In the genomic region with DNA sequence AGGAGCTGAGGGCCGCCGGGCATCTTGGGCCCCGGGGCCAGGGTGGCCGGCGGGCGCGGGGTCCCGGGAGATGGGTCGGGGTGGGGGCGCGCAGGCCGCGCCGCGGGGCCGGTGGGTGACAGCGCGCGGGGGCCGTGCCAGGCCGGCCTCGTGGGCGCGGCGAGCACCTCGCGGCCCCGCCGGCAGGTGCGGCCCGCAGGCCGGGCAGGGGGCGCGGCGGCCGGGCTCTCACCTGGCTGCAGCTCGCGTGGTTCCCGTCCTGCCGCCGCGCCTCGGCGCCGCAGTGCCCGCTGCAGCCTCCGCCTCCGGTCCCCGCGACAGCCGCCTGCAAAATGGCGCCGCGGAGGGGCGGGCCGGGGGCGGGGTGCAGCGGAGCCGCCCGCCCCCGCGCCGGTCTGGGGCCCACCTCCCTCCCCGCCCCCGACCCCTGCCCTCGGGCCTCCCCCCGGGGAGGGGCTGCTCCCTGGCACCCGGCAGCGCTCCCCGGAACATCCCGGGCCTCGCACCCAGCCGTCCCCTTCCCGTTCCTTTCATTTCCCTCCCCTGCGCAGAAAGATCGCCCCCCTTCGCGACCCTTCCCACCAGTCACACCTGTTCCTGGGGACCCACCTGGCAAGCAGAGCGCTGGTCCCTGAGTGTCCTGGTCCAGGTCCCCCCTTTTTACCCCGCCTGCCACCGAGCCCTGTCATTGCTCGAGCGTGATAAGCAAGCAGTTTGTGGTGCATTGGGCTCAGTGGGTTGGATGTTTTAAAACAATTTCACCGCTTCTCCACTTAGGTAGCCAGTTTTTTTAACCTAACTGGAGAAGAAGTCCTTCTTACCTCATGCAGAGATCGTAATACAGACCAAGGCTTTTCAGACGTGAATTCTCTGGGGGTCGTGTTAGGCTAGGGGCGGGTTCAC, we compare ENCODE assay signal across 1 cellular context.
TF ChIP-seq lines count a peak whose summit lies in the region.

A gene (minus strand): TSS at position 337 of the 903 bp plus-strand sequence. CDS start 68,948 bp downstream, outside the sequence.

TF ChIP-seq in HEK293, 187 proteins besides CTCF, POLR2A, EP300 and RAD21 (continued from another document and continues in another):
- TF ChIP-seq ZNF670 (tag by site-specific recombination; IDR thresholded peaks at IDR 0.05; ENCODE audit: low read depth) (no peak), ZNF324 (tag by site-specific recombination; IDR thresholded peaks at IDR 0.05) (no peak), ZNF837 (tag by site-specific recombination; IDR thresholded peaks at IDR 0.05) (no peak), SCRT2 (tag by site-specific recombination; IDR thresholded peaks at IDR 0.05) (0 out of 2 replicates have a peak, but pooled peaks have one; percentile 38), ZNF514 (tag by site-specific recombination; IDR thresholded peaks at IDR 0.05) (no peak), ZBTB7A (tag by site-specific recombination; IDR thresholded peaks at IDR 0.05; ENCODE audit: low read depth) (peak; percentile 75; the same call in 1 of the 2 replicates), KLF9 (tag by site-specific recombination; IDR thresholded peaks at IDR 0.05; ENCODE audit: low read depth) (peak; percentile 38; the same call in 1 of the 2 replicates), TCF7L2 (IDR thresholded peaks at IDR 0.05; ENCODE audit: borderline replicate concordance, low read depth, low read length) (no peak), ZSCAN30 (tag by site-specific recombination; IDR thresholded peaks at IDR 0.05) (no peak), ZNF335 (tag by site-specific recombination; conservative IDR thresholded peaks at IDR 0.05) (peak; percentile 74), ZNF510 (tag by site-specific recombination; IDR thresholded peaks at IDR 0.05; ENCODE audit: insufficient replicate concordance) (no peak), ZFP37 (tag by site-specific recombination; IDR thresholded peaks at IDR 0.05) (no peak), KLF8 (tag by site-specific recombination; IDR thresholded peaks at IDR 0.05) (no peak; the same call in 1 of the 2 replicates), ZFHX2 (tag by site-specific recombination; conservative IDR thresholded peaks at IDR 0.05) (peak; percentile 23; the same call in 1 of the 2 replicates), ZNF341 (tag by site-specific recombination; IDR thresholded peaks at IDR 0.05; ENCODE audit: low read depth) (peak; percentile 49), ZNF830 (tag by site-specific recombination; IDR thresholded peaks at IDR 0.05; ENCODE audit: low read depth) (no peak), ZNF701 (tag by site-specific recombination; IDR thresholded peaks at IDR 0.05) (no peak), YY1 (tag by site-specific recombination; IDR thresholded peaks at IDR 0.05) (no peak), GFI1B (tag by site-specific recombination; IDR thresholded peaks at IDR 0.05) (no peak), ZNF785 (tag by site-specific recombination; IDR thresholded peaks at IDR 0.05) (no peak), SP2 (tag by site-specific recombination; IDR thresholded peaks at IDR 0.05) (peak; percentile 58), PRDM1 (tag by site-specific recombination; IDR thresholded peaks at IDR 0.05) (no peak), ZNF214 (tag by site-specific recombination; IDR thresholded peaks at IDR 0.05; ENCODE audit: borderline replicate concordance) (no peak), IKZF3 (tag by site-specific recombination; IDR thresholded peaks at IDR 0.05) (no peak), ZEB2 (tag by site-specific recombination; IDR thresholded peaks at IDR 0.05) (peak; percentile 55; the same call in 1 of the 2 replicates)
- TF ChIP-seq, protein P1, sequence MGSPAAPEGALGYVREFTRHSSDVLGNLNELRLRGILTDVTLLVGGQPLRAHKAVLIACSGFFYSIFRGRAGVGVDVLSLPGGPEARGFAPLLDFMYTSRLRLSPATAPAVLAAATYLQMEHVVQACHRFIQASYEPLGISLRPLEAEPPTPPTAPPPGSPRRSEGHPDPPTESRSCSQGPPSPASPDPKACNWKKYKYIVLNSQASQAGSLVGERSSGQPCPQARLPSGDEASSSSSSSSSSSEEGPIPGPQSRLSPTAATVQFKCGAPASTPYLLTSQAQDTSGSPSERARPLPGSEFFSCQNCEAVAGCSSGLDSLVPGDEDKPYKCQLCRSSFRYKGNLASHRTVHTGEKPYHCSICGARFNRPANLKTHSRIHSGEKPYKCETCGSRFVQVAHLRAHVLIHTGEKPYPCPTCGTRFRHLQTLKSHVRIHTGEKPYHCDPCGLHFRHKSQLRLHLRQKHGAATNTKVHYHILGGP (tag by site-specific recombination; IDR thresholded peaks at IDR 0.05), result no peak
- TF ChIP-seq, protein P2, sequence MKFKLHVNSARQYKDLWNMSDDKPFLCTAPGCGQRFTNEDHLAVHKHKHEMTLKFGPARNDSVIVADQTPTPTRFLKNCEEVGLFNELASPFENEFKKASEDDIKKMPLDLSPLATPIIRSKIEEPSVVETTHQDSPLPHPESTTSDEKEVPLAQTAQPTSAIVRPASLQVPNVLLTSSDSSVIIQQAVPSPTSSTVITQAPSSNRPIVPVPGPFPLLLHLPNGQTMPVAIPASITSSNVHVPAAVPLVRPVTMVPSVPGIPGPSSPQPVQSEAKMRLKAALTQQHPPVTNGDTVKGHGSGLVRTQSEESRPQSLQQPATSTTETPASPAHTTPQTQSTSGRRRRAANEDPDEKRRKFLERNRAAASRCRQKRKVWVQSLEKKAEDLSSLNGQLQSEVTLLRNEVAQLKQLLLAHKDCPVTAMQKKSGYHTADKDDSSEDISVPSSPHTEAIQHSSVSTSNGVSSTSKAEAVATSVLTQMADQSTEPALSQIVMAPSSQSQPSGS (tag by site-specific recombination; IDR thresholded peaks at IDR 0.05; ENCODE audit: low read depth), result no peak
- TF ChIP-seq, protein P3, sequence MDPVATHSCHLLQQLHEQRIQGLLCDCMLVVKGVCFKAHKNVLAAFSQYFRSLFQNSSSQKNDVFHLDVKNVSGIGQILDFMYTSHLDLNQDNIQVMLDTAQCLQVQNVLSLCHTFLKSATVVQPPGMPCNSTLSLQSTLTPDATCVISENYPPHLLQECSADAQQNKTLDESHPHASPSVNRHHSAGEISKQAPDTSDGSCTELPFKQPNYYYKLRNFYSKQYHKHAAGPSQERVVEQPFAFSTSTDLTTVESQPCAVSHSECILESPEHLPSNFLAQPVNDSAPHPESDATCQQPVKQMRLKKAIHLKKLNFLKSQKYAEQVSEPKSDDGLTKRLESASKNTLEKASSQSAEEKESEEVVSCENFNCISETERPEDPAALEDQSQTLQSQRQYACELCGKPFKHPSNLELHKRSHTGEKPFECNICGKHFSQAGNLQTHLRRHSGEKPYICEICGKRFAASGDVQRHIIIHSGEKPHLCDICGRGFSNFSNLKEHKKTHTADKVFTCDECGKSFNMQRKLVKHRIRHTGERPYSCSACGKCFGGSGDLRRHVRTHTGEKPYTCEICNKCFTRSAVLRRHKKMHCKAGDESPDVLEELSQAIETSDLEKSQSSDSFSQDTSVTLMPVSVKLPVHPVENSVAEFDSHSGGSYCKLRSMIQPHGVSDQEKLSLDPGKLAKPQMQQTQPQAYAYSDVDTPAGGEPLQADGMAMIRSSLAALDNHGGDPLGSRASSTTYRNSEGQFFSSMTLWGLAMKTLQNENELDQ (tag by site-specific recombination; IDR thresholded peaks at IDR 0.05; ENCODE audit: low read depth), result no peak
- TF ChIP-seq, protein P4, sequence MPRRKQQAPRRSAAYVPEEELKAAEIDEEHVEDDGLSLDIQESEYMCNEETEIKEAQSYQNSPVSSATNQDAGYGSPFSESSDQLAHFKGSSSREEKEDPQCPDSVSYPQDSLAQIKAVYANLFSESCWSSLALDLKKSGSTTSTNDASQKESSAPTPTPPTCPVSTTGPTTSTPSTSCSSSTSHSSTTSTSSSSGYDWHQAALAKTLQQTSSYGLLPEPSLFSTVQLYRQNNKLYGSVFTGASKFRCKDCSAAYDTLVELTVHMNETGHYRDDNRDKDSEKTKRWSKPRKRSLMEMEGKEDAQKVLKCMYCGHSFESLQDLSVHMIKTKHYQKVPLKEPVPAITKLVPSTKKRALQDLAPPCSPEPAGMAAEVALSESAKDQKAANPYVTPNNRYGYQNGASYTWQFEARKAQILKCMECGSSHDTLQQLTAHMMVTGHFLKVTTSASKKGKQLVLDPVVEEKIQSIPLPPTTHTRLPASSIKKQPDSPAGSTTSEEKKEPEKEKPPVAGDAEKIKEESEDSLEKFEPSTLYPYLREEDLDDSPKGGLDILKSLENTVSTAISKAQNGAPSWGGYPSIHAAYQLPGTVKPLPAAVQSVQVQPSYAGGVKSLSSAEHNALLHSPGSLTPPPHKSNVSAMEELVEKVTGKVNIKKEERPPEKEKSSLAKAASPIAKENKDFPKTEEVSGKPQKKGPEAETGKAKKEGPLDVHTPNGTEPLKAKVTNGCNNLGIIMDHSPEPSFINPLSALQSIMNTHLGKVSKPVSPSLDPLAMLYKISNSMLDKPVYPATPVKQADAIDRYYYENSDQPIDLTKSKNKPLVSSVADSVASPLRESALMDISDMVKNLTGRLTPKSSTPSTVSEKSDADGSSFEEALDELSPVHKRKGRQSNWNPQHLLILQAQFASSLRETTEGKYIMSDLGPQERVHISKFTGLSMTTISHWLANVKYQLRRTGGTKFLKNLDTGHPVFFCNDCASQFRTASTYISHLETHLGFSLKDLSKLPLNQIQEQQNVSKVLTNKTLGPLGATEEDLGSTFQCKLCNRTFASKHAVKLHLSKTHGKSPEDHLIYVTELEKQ (tag by site-specific recombination; IDR thresholded peaks at IDR 0.05; ENCODE audit: borderline replicate concordance), result no peak
- TF ChIP-seq, protein P5, sequence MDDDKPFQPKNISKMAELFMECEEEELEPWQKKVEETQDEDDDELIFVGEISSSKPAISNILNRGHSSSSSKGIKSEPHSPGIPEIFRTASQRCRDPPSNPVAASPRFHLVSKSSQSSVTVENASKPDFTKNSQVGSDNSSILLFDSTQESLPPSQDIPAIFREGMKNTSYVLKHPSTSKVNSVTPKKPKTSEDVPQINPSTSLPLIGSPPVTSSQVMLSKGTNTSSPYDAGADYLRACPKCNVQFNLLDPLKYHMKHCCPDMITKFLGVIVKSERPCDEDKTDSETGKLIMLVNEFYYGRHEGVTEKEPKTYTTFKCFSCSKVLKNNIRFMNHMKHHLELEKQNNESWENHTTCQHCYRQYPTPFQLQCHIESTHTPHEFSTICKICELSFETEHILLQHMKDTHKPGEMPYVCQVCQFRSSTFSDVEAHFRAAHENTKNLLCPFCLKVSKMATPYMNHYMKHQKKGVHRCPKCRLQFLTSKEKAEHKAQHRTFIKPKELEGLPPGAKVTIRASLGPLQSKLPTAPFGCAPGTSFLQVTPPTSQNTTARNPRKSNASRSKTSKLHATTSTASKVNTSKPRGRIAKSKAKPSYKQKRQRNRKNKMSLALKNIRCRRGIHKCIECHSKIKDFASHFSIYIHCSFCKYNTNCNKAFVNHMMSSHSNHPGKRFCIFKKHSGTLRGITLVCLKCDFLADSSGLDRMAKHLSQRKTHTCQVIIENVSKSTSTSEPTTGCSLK (tag by site-specific recombination; IDR thresholded peaks at IDR 0.05), result no peak
- TF ChIP-seq, protein P6, sequence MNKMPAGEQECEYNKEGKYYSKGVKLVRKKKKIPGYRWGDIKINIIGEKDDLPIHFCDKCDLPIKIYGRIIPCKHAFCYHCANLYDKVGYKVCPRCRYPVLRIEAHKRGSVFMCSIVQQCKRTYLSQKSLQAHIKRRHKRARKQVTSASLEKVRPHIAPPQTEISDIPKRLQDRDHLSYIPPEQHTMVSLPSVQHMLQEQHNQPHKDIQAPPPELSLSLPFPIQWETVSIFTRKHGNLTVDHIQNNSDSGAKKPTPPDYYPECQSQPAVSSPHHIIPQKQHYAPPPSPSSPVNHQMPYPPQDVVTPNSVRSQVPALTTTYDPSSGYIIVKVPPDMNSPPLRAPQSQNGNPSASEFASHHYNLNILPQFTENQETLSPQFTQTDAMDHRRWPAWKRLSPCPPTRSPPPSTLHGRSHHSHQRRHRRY (tag by site-specific recombination; IDR thresholded peaks at IDR 0.05), result no peak
- TF ChIP-seq, protein P7, sequence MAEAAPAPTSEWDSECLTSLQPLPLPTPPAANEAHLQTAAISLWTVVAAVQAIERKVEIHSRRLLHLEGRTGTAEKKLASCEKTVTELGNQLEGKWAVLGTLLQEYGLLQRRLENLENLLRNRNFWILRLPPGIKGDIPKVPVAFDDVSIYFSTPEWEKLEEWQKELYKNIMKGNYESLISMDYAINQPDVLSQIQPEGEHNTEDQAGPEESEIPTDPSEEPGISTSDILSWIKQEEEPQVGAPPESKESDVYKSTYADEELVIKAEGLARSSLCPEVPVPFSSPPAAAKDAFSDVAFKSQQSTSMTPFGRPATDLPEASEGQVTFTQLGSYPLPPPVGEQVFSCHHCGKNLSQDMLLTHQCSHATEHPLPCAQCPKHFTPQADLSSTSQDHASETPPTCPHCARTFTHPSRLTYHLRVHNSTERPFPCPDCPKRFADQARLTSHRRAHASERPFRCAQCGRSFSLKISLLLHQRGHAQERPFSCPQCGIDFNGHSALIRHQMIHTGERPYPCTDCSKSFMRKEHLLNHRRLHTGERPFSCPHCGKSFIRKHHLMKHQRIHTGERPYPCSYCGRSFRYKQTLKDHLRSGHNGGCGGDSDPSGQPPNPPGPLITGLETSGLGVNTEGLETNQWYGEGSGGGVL (tag by site-specific recombination; IDR thresholded peaks at IDR 0.05), result peak; percentile 54; the same call in 1 of the 2 replicates
- TF ChIP-seq, protein P8, sequence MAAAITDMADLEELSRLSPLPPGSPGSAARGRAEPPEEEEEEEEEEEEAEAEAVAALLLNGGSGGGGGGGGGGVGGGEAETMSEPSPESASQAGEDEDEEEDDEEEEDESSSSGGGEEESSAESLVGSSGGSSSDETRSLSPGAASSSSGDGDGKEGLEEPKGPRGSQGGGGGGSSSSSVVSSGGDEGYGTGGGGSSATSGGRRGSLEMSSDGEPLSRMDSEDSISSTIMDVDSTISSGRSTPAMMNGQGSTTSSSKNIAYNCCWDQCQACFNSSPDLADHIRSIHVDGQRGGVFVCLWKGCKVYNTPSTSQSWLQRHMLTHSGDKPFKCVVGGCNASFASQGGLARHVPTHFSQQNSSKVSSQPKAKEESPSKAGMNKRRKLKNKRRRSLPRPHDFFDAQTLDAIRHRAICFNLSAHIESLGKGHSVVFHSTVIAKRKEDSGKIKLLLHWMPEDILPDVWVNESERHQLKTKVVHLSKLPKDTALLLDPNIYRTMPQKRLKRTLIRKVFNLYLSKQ (tag by site-specific recombination; IDR thresholded peaks at IDR 0.05; ENCODE audit: borderline replicate concordance), result no peak
- TF ChIP-seq, protein P9, sequence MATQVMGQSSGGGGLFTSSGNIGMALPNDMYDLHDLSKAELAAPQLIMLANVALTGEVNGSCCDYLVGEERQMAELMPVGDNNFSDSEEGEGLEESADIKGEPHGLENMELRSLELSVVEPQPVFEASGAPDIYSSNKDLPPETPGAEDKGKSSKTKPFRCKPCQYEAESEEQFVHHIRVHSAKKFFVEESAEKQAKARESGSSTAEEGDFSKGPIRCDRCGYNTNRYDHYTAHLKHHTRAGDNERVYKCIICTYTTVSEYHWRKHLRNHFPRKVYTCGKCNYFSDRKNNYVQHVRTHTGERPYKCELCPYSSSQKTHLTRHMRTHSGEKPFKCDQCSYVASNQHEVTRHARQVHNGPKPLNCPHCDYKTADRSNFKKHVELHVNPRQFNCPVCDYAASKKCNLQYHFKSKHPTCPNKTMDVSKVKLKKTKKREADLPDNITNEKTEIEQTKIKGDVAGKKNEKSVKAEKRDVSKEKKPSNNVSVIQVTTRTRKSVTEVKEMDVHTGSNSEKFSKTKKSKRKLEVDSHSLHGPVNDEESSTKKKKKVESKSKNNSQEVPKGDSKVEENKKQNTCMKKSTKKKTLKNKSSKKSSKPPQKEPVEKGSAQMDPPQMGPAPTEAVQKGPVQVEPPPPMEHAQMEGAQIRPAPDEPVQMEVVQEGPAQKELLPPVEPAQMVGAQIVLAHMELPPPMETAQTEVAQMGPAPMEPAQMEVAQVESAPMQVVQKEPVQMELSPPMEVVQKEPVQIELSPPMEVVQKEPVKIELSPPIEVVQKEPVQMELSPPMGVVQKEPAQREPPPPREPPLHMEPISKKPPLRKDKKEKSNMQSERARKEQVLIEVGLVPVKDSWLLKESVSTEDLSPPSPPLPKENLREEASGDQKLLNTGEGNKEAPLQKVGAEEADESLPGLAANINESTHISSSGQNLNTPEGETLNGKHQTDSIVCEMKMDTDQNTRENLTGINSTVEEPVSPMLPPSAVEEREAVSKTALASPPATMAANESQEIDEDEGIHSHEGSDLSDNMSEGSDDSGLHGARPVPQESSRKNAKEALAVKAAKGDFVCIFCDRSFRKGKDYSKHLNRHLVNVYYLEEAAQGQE (tag by site-specific recombination; IDR thresholded peaks at IDR 0.05), result no peak
